Comparison of ENCODE assay signal across 15 cellular contexts in genomic region chr13:60647547-60647946, GRCh38.
DNase-seq lines count a peak whose midpoint lies in the region; TF ChIP-seq lines count a peak whose summit lies in the region.
"Had no signal": no experiment of that assay in that cellular context is flagged by ENCODE, and none has a peak within 500 bp of the region (broad histone marks: within the 10 kb centered on the region; RNA-seq: fewer than 3 reads in every experiment).

No MANE protein-coding gene starts in this region.

- H3K36me3 ChIP-seq in HUES64 (ENCODE audit: insufficient read depth, low read length), result no peaks in the 10 kb centered on the region
- no peaks in the 10 kb centered on the region for H3K36me3 ChIP-seq in endodermal cell (ENCODE audit: control insufficient read depth, insufficient read depth, low read length)
- H3K36me3 ChIP-seq: BE2C had no signal

- H3K4me1 Mint-ChIP-seq in endodermal cell, result peaks cover 14% of the 10 kb centered on the region
- H3K4me1 Mint-ChIP-seq in activated T-helper 2 cell treated with anti-CD3 and anti-CD28 coated beads, Interferon-gamma antibody, Interleukin-2, Interleukin-4, amounts not matched to agents 10 μg/mL and 5 μg/mL and 100 μg/mL, durations not matched to agents 14 hours and 24 hours and 36 hours (ENCODE audit: low read depth), result no peaks in the 10 kb centered on the region

- H3K9ac ChIP-seq in HUES64 (ENCODE audit: low read depth, low read length), result no peak overlapping the region
- H3K9ac ChIP-seq in endodermal cell (ENCODE audit: extremely low read depth, low read length, poor library complexity, severe bottlenecking), result no peak overlapping the region

- H3K4me1 ChIP-seq in HUES64 (ENCODE audit: insufficient read depth, low read length) (peaks cover 22% of the 10 kb centered on the region), endodermal cell (ENCODE audit: control insufficient read depth, insufficient read depth, low read length) (no peaks in the 10 kb centered on the region)
- H3K4me1 ChIP-seq: Caco-2 had no signal

- H3K4me3 ChIP-seq in HUES64 (ENCODE audit: low read length) (no peak overlapping the region), endodermal cell (ENCODE audit: low read length) (no peak overlapping the region)
- H3K4me3 ChIP-seq: K562 had no signal

- peak; percentile 61 for DNase-seq in endodermal cell
- DNase-seq in iPS-NIHi11 (ENCODE audit: low spot score), result peak; percentile 14
- DNase-seq in activated naive CD4-positive, alpha-beta T cell treated with anti-CD3 and anti-CD28 coated beads, Interleukin-2, amount 50 U/mL, for 16 hours, result no peak
- DNase-seq in NCI-H748 (lab: John Stamatoyannopoulos, UW; ENCODE audit: unreplicated experiment), result no peak
- DNase-seq in NCI-H774 (lab: John Stamatoyannopoulos, UW), result no peak
- no peak for DNase-seq in activated T-helper 2 cell treated with anti-CD3 and anti-CD28 coated beads, Interferon-gamma antibody, Interleukin-2, Interleukin-4, amounts not matched to agents 10 μg/mL and 5 μg/mL and 100 μg/mL, durations not matched to agents 14 hours and 24 hours and 36 hours (ENCODE audit: low spot score)
- DNase-seq: ACHN; BE2C; C1 segment of cervical spinal cord; Caco-2; CD4-positive, alpha-beta T cell; HCEC 1CT; IMR-90 had no signal

- H3K9me3 ChIP-seq in HUES64 (ENCODE audit: insufficient read depth, low read depth, low read length) (peaks cover 3% of the 10 kb centered on the region; the same call in 1 of the 2 replicates), endodermal cell (ENCODE audit: control insufficient read depth, low read length) (no peaks in the 10 kb centered on the region)
- H3K9me3 ChIP-seq: BE2C, Caco-2 had no signal

- H3K27ac ChIP-seq in HUES64 (ENCODE audit: low read depth, low read length), result peak overlapping the region; percentile 74; the same call in 1 of the 2 replicates
- no peak overlapping the region for H3K27ac ChIP-seq in endodermal cell (ENCODE audit: low read depth, low read length)

- TF ChIP-seq CTCF in endodermal cell (conservative IDR thresholded peaks at IDR 0.05), result no peak

- H3K4me3 Mint-ChIP-seq in endodermal cell, result no peak overlapping the region
- no peak overlapping the region for H3K4me3 Mint-ChIP-seq in activated T-helper 2 cell treated with anti-CD3 and anti-CD28 coated beads, Interferon-gamma antibody, Interleukin-2, Interleukin-4, amounts not matched to agents 10 μg/mL and 5 μg/mL and 100 μg/mL, durations not matched to agents 14 hours and 24 hours and 36 hours (ENCODE audit: low read depth)
- H3K4me3 Mint-ChIP-seq: CD4-positive, alpha-beta T cell had no signal

- H3K9me3 Mint-ChIP-seq in endodermal cell, result no peaks in the 10 kb centered on the region
- H3K9me3 Mint-ChIP-seq in activated T-helper 2 cell treated with anti-CD3 and anti-CD28 coated beads, Interferon-gamma antibody, Interleukin-2, Interleukin-4, amounts not matched to agents 10 μg/mL and 5 μg/mL and 100 μg/mL, durations not matched to agents 14 hours and 24 hours and 36 hours, result no peaks in the 10 kb centered on the region
- H3K9me3 Mint-ChIP-seq: CD4-positive, alpha-beta T cell had no signal

- H3K27me3 Mint-ChIP-seq in endodermal cell (ENCODE audit: insufficient read depth), result no peaks in the 10 kb centered on the region
- H3K27me3 Mint-ChIP-seq in activated T-helper 2 cell treated with anti-CD3 and anti-CD28 coated beads, Interferon-gamma antibody, Interleukin-2, Interleukin-4, amounts not matched to agents 10 μg/mL and 5 μg/mL and 100 μg/mL, durations not matched to agents 14 hours and 24 hours and 36 hours (ENCODE audit: low read depth), result no peaks in the 10 kb centered on the region
- H3K27me3 Mint-ChIP-seq: CD4-positive, alpha-beta T cell had no signal

- H3K36me3 Mint-ChIP-seq in endodermal cell (ENCODE audit: low read depth), result no peaks in the 10 kb centered on the region
- H3K36me3 Mint-ChIP-seq in activated T-helper 2 cell treated with anti-CD3 and anti-CD28 coated beads, Interferon-gamma antibody, Interleukin-2, Interleukin-4, amounts not matched to agents 10 μg/mL and 5 μg/mL and 100 μg/mL, durations not matched to agents 14 hours and 24 hours and 36 hours (ENCODE audit: low read depth), result no peaks in the 10 kb centered on the region

- H3K27me3 ChIP-seq in HUES64 (ENCODE audit: insufficient read depth, low read length), result no peaks in the 10 kb centered on the region
- H3K27me3 ChIP-seq in endodermal cell (ENCODE audit: control insufficient read depth, insufficient read depth, low read length, poor library complexity, severe bottlenecking), result no peaks in the 10 kb centered on the region
- H3K27me3 ChIP-seq: BE2C had no signal

- no peak overlapping the region for H3K27ac Mint-ChIP-seq in endodermal cell
- H3K27ac Mint-ChIP-seq in activated T-helper 2 cell treated with anti-CD3 and anti-CD28 coated beads, Interferon-gamma antibody, Interleukin-2, Interleukin-4, amounts not matched to agents 10 μg/mL and 5 μg/mL and 100 μg/mL, durations not matched to agents 14 hours and 24 hours and 36 hours, result no peak overlapping the region
- H3K27ac Mint-ChIP-seq: CD4-positive, alpha-beta T cell had no signal

- intact Hi-C loops in activated T-helper 2 cell treated with anti-CD3 and anti-CD28 coated beads, Interferon-gamma antibody, Interleukin-2, Interleukin-4, amounts not matched to agents 10 μg/mL and 5 μg/mL and 100 μg/mL, durations not matched to agents 14 hours and 24 hours and 36 hours (cut with micrococcal nuclease), result no loop called here

Comparison
In these comparisons a context has a peak if more than half of its experiments do, and no peak if none do; other contexts are left out.
1. DNase-seq: peak in endodermal cell (single experiment) and iPS-NIHi11 (single experiment); none in activated naive CD4-positive, alpha-beta T cell treated with anti-CD3 and anti-CD28 coated beads, Interleukin-2, amount 50 U/mL, for 16 hours (single experiment), NCI-H748 (single experiment), NCI-H774 (single experiment) and activated T-helper 2 cell treated with anti-CD3 and anti-CD28 coated beads, Interferon-gamma antibody, Interleukin-2, Interleukin-4, amounts not matched to agents 10 μg/mL and 5 μg/mL and 100 μg/mL, durations not matched to agents 14 hours and 24 hours and 36 hours (single experiment).